In genomic region chr15:66772967-66773873, GRCh38 we compare ENCODE assay signal across 10 cellular contexts.
DNase-seq lines count a peak whose midpoint lies in the region; ATAC-seq and TF ChIP-seq lines count a peak whose summit lies in the region.
"Had no signal": no experiment of that assay in that cellular context is flagged by ENCODE, and none has a peak within 500 bp of the region (broad histone marks: within the 10 kb centered on the region; RNA-seq: fewer than 3 reads in every experiment).

No MANE protein-coding gene starts in this region.

- TF ChIP-seq CTCF in choroid plexus epithelial cell (conservative IDR thresholded peaks at IDR 0.05; ENCODE audit: low read depth, low read length): no peak

- intact Hi-C loops in left colon (cut with DNase I, micrococcal nuclease): loop anchor here in 1 of 2 donors (5.0 kb wide), 2 partner anchors 66 to 156 kb away; no protein-coding TSS in a partner anchor

- peak overlapping the region in 12 of 21 experiments; percentile 9 to 66 (median 37) for H3K27ac ChIP-seq in skin epidermis

- no peak overlapping the region for H3K4me3 ChIP-seq in choroid plexus epithelial cell (ENCODE audit: low read depth, low read length)
- H3K4me3 ChIP-seq in skin epidermis: no peak overlapping the region

- peak; percentile 61 for DNase-seq in HK-2 (ENCODE audit: unreplicated experiment)
- DNase-seq in choroid plexus epithelial cell (ENCODE audit: low read depth): peak; percentile 73
- DNase-seq in left colon: peak; percentile 45 to 73
- DNase-seq in NCI-H526 (lab: John Stamatoyannopoulos, UW): no peak
- no peak for DNase-seq in NCI-H2081 (lab: John Stamatoyannopoulos, UW)
- DNase-seq in NCI-H128 (lab: John Stamatoyannopoulos, UW; ENCODE audit: unreplicated experiment): no peak
- DNase-seq: NCI-H226; stimulated activated CD4-positive, alpha-beta T cell treated with anti-CD3 and anti-CD28 coated beads, Interleukin-2, amount 100 ng/mL, for 24 hours had no signal

- peak; percentile 49 for ATAC-seq in left colon
- no peak for ATAC-seq in GM21360 (IDR thresholded peaks at IDR 0.05; ENCODE audit: unreplicated experiment)

Comparison
In these comparisons a context has a peak if more than half of its experiments do, and no peak if none do; other contexts are left out.
1. DNase-seq: peak in HK-2 (single experiment), choroid plexus epithelial cell (single experiment) and left colon (2 of 2); none in NCI-H526 (0 of 2), NCI-H2081 (0 of 2) and NCI-H128 (single experiment).